24 cellular contexts compared by ENCODE assay signal in the genomic region with DNA sequence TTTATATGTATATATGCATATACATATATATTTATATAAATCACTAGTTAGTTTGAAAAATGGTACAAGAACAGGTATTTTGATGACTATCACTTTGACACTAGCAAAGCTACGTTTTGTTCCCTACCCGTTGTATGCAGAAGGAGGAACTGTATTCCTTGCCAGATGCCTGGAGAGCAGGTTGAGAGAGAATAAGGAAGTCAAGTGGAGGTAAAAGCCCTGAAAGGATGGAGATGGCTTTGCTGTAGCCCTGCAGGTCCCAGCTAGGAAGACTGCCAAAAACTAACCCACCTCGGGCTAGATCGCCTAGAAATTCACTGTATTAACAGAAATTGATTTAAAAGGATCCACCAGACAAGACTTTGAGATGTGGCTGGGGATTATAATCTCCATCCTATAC.
"Had no signal": no experiment of that assay in that cellular context is flagged by ENCODE, and none has a peak within 500 bp of the region (broad histone marks: within the 10 kb centered on the region; RNA-seq: fewer than 3 reads in every experiment).

No MANE protein-coding gene starts in this region.

- H3K4me3 ChIP-seq: adrenal gland, MG63 had no signal

- ATAC-seq: activated CD4-positive, alpha-beta T cell treated with anti-CD3 and anti-CD28 coated beads for 36 hours; activated T-helper 17 cell treated with anti-CD3 and anti-CD28 coated beads, Interleukin-2, amount 50 U/mL, for 72 hours; PC-3 had no signal

- H3K27me3 ChIP-seq: adrenal gland, MG63 had no signal

- H3K4me1 Mint-ChIP-seq: activated CD4-positive, alpha-beta memory T cell treated with anti-CD3 and anti-CD28 coated beads, Interleukin-2, amount 10 ng/mL, durations not matched to agents 7 days and 5 days; activated naive CD4-positive, alpha-beta T cell treated with anti-CD3 and anti-CD28 coated beads, Interleukin-2, amount 10 ng/mL, durations not matched to agents 7 days and 5 days; activated T-helper 17 cell treated with anti-CD3 and anti-CD28 coated beads, Interleukin-2, amount 50 U/mL, for 72 hours had no signal

- DNase-seq: activated CD4-positive, alpha-beta memory T cell treated with anti-CD3 and anti-CD28 coated beads, Interleukin-2, amount 10 ng/mL, durations not matched to agents 7 days and 5 days; activated CD4-positive, alpha-beta T cell treated with anti-CD3 and anti-CD28 coated beads for 36 hours; activated CD4-positive, alpha-beta T cell treated with anti-CD3 and anti-CD28 coated beads, Interleukin-2, amount 50 U/mL, for 1 hour; activated gamma-delta T cell; activated naive CD4-positive, alpha-beta T cell treated with anti-CD3 and anti-CD28 coated beads, Interleukin-2, amount 10 ng/mL, durations not matched to agents 7 days and 5 days; activated naive CD8-positive, alpha-beta T cell treated with anti-CD3 and anti-CD28 coated beads, Interleukin-2, amount 10 ng/mL, durations not matched to agents 7 days and 5 days; activated T-cell treated with anti-CD3 and anti-CD28 coated beads for 4 hours; activated T-cell treated with anti-CD3 and anti-CD28 coated beads, Interleukin-2, amount 50 U/mL, for 48 hours; adrenal gland; anterior cingulate cortex; MG63; NCI-H1048; NCI-H146; NCI-H187 treated with DMSO at 0.1 percent for 48 hours; NCI-H2081 treated with DMSO at 0.1 percent for 48 hours; NCI-H2171 treated with DMSO at 0.1 percent for 48 hours; NCI-H345; NCI-H510A; NCI-H526 treated with DMSO at 0.1 percent for 48 hours; PC-3; SHP77 had no signal

- H3K4me1 ChIP-seq: adrenal gland had no signal

- H3K36me3 ChIP-seq: adrenal gland, MG63 had no signal

- H3K4me3 Mint-ChIP-seq: activated CD4-positive, alpha-beta memory T cell treated with anti-CD3 and anti-CD28 coated beads, Interleukin-2, amount 10 ng/mL, durations not matched to agents 7 days and 5 days; activated CD4-positive, alpha-beta T cell treated with anti-CD3 and anti-CD28 coated beads for 36 hours; activated naive CD4-positive, alpha-beta T cell treated with anti-CD3 and anti-CD28 coated beads, Interleukin-2, amount 10 ng/mL, durations not matched to agents 7 days and 5 days; activated naive CD8-positive, alpha-beta T cell treated with anti-CD3 and anti-CD28 coated beads, Interleukin-2, amount 10 ng/mL, durations not matched to agents 7 days and 5 days; activated T-helper 17 cell treated with anti-CD3 and anti-CD28 coated beads, Interleukin-2, amount 50 U/mL, for 72 hours; T-helper 1 cell treated with Interleukin-12 subunit alpha and Interleukin-12 subunit beta and Interleukin-4 antibody, amounts not matched to agents 30 μg/mL and 1 μg/mL, for 36 hours had no signal

- H3K27ac ChIP-seq: adrenal gland, VCaP had no signal

- H3K27ac Mint-ChIP-seq: activated CD4-positive, alpha-beta memory T cell treated with anti-CD3 and anti-CD28 coated beads, Interleukin-2, amount 10 ng/mL, durations not matched to agents 7 days and 5 days; activated CD4-positive, alpha-beta T cell treated with anti-CD3 and anti-CD28 coated beads for 36 hours; activated naive CD4-positive, alpha-beta T cell treated with anti-CD3 and anti-CD28 coated beads, Interleukin-2, amount 10 ng/mL, durations not matched to agents 7 days and 5 days; activated naive CD8-positive, alpha-beta T cell treated with anti-CD3 and anti-CD28 coated beads, Interleukin-2, amount 10 ng/mL, durations not matched to agents 7 days and 5 days; activated T-helper 17 cell treated with anti-CD3 and anti-CD28 coated beads, Interleukin-2, amount 50 U/mL, for 72 hours; T-helper 1 cell treated with Interleukin-12 subunit alpha and Interleukin-12 subunit beta and Interleukin-4 antibody, amounts not matched to agents 30 μg/mL and 1 μg/mL, for 36 hours had no signal

- H3K9me3 Mint-ChIP-seq: activated CD4-positive, alpha-beta memory T cell treated with anti-CD3 and anti-CD28 coated beads, Interleukin-2, amount 10 ng/mL, durations not matched to agents 7 days and 5 days; activated naive CD4-positive, alpha-beta T cell treated with anti-CD3 and anti-CD28 coated beads, Interleukin-2, amount 10 ng/mL, durations not matched to agents 7 days and 5 days; activated T-helper 17 cell treated with anti-CD3 and anti-CD28 coated beads, Interleukin-2, amount 50 U/mL, for 72 hours; T-helper 1 cell treated with Interleukin-12 subunit alpha and Interleukin-12 subunit beta and Interleukin-4 antibody, amounts not matched to agents 30 μg/mL and 1 μg/mL, for 36 hours had no signal

- H3K27me3 Mint-ChIP-seq: activated CD4-positive, alpha-beta memory T cell treated with anti-CD3 and anti-CD28 coated beads, Interleukin-2, amount 10 ng/mL, durations not matched to agents 7 days and 5 days; activated CD4-positive, alpha-beta T cell treated with anti-CD3 and anti-CD28 coated beads for 36 hours; activated naive CD4-positive, alpha-beta T cell treated with anti-CD3 and anti-CD28 coated beads, Interleukin-2, amount 10 ng/mL, durations not matched to agents 7 days and 5 days; activated naive CD8-positive, alpha-beta T cell treated with anti-CD3 and anti-CD28 coated beads, Interleukin-2, amount 10 ng/mL, durations not matched to agents 7 days and 5 days; activated T-helper 17 cell treated with anti-CD3 and anti-CD28 coated beads, Interleukin-2, amount 50 U/mL, for 72 hours had no signal

- H3K9me3 ChIP-seq: adrenal gland, MG63 had no signal
